In genomic region chr7:154753226-154753625, GRCh38 we compare ENCODE assay signal across 3 cellular contexts.
"Had no signal": no experiment of that assay in that cellular context is flagged by ENCODE, and none has a peak within 500 bp of the region (broad histone marks: within the 10 kb centered on the region; RNA-seq: fewer than 3 reads in every experiment).

No MANE protein-coding gene starts in this region.

- DNase-seq: GDM1, GF-D8 had no signal

- ATAC-seq: GM12878 had no signal

- H3K4me3 ChIP-seq: GM12878 had no signal
